ENCODE assay signal across 1 cellular context in genomic region chr15:81775779-81776178, GRCh38.
TF ChIP-seq lines count a peak whose summit lies in the region.
"Not testable (repeated sequence)": the region's sequence is repeated elsewhere in the genome, so short reads cannot be mapped to it uniquely, and the experiment has no call there.

No MANE protein-coding gene starts in this region.

- not testable (repeated sequence) for TF ChIP-seq CTCF in HEK293 (tag by site-specific recombination; IDR thresholded peaks at IDR 0.05)

- H3K36me3 ChIP-seq in HEK293 (ENCODE audit: control insufficient read depth in 2 of 2, insufficient read depth in 1 of 2, low read length in 2 of 2): not testable (repeated sequence)

- CTCF ChIA-PET in HEK293 (lab: Yijun Ruan, JAX): not testable (repeated sequence)

- POLR2A ChIA-PET in HEK293 (lab: Yijun Ruan, JAX): not testable (repeated sequence)

- H3K4me1 ChIP-seq in HEK293 (ENCODE audit: control insufficient read depth, insufficient read depth, low read length): not testable (repeated sequence)

- not testable (repeated sequence) for H3K4me3 ChIP-seq in HEK293 (ENCODE audit: low read depth, low read length)

- H3K27ac ChIP-seq in HEK293 (ENCODE audit: extremely low read depth, low read depth, low read length): not testable (repeated sequence)

- H3K9me3 ChIP-seq in HEK293 (ENCODE audit: control insufficient read depth, insufficient read depth, low read depth, low read length): not testable (repeated sequence)

TF ChIP-seq in HEK293, 187 proteins besides CTCF, POLR2A, EP300 and RAD21:
- TF ChIP-seq ZNF394 (tag by site-specific recombination; IDR thresholded peaks at IDR 0.05; ENCODE audit: borderline replicate concordance) (peak; percentile 56; the same call in 1 of the 2 replicates), ZBTB11 (tag by site-specific recombination; conservative IDR thresholded peaks at IDR 0.05; ENCODE audit: low read depth) (peak; percentile 43; the same call in 1 of the 2 replicates), ZNF426 (tag by site-specific recombination; IDR thresholded peaks at IDR 0.05) (peak; percentile 38), ZNF555 (tag by site-specific recombination; conservative IDR thresholded peaks at IDR 0.05) (peak; percentile 20), ZNF140 (tag by site-specific recombination; IDR thresholded peaks at IDR 0.05) (peak; percentile 14; the same call in 1 of the 2 replicates), ZNF433 (tag by site-specific recombination; IDR thresholded peaks at IDR 0.05; ENCODE audit: low read depth) (peak; percentile 56; the same call in 1 of the 2 replicates), ZNF530 (tag by site-specific recombination; IDR thresholded peaks at IDR 0.05; ENCODE audit: low read depth) (0 out of 2 replicates have a peak, but pooled peaks have one; percentile 26), ZNF518A (tag by site-specific recombination; conservative IDR thresholded peaks at IDR 0.05; ENCODE audit: low read depth) (peak; percentile 52; the same call in 1 of the 2 replicates), ZNF623 (tag by site-specific recombination; IDR thresholded peaks at IDR 0.05) (peak; percentile 50)
TF ChIP-seq in HEK293: peak in this region for 9; not testable (repeated sequence) for 178.
